ENCODE assay signal across 10 cellular contexts in the genomic region with DNA sequence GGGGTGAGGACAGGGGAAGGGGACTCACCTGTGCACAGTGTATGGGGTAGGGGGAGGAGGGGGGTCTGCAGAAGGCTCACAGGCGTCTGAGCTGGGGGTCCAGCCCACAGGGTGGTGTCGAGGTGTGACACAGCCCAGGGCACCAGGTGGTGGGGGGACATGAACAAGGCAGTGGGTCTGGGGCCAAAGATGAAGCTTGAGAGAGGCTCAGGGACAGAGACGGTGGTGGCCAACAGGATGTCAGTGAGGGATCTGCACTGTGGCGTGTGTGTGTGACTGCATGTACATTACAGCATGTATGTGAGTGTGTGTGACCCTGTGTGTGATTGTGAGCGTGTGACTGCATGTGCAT. TPM values are rescaled to one million over a fixed set of nuclear protein-coding genes. Genes with fewer than 3 reads are reported as not detected.
DNase-seq lines count a peak whose midpoint lies in the region; ATAC-seq and TF ChIP-seq lines count a peak whose summit lies in the region.
"Had no signal": no experiment of that assay in that cellular context is flagged by ENCODE, and none has a peak within 500 bp of the region (broad histone marks: within the 10 kb centered on the region; RNA-seq: fewer than 3 reads in every experiment).

No MANE protein-coding gene starts in this region.

- no peak overlapping the region for H3K27ac Mint-ChIP-seq in activated naive CD8-positive, alpha-beta T cell treated with anti-CD3 and anti-CD28 coated beads, Interleukin-2, amount 10 ng/mL, durations not matched to agents 7 days and 5 days
- H3K27ac Mint-ChIP-seq in stimulated activated naive B cell treated with anti-CD40 and anti-IgM and Interleukin-4, amounts not matched to agents 10 μg/mL and 1 μg/mL and 100 μg/mL, for 72 hours, result no peak overlapping the region

- TF ChIP-seq EP300 in SK-N-SH (IDR thresholded peaks at IDR 0.05; ENCODE audit: borderline replicate concordance in 1 of 2, low read depth in 1 of 2, low read length in 1 of 2), result no peak

- H3K4me3 ChIP-seq in SK-N-SH (ENCODE audit: low read depth in 2 of 2, low read length in 1 of 2) (peak overlapping the region; percentile 52 to 61; a peak in 1 of 4 replicates), iPS-20b (ENCODE audit: low read length) (peak overlapping the region; percentile 92)

- H3K9me3 ChIP-seq in SK-N-SH, result no peaks in the 10 kb centered on the region
- no peaks in the 10 kb centered on the region for H3K9me3 ChIP-seq in iPS-20b (ENCODE audit: insufficient read depth, low read depth, low read length)

- no peaks in the 10 kb centered on the region for H3F3A ChIP-seq in SK-N-SH (replicated peaks; ENCODE audit: insufficient read depth)

- H3K9me2 ChIP-seq in SK-N-SH, result no peaks in the 10 kb centered on the region

- H3K9me3 Mint-ChIP-seq in activated naive CD8-positive, alpha-beta T cell treated with anti-CD3 and anti-CD28 coated beads, Interleukin-2, amount 10 ng/mL, durations not matched to agents 7 days and 5 days, result peaks cover 1% of the 10 kb centered on the region
- peaks cover 0 to 2% of the 10 kb centered on the region in 2 donors for H3K9me3 Mint-ChIP-seq in stimulated activated naive B cell treated with anti-CD40 and anti-IgM and Interleukin-4, amounts not matched to agents 10 μg/mL and 1 μg/mL and 100 μg/mL, for 72 hours

- TF ChIP-seq RAD21 in SK-N-SH (IDR thresholded peaks at IDR 0.05; ENCODE audit: low read length), result no peak

- no peak overlapping the region for H3K9ac ChIP-seq in SK-N-SH
- H3K9ac ChIP-seq in iPS-20b (ENCODE audit: low read depth, low read length), result peak overlapping the region; percentile 84

- DNase-seq in SK-N-SH (no peak), NCI-H1930 (lab: John Stamatoyannopoulos, UW) (no peak), NCI-H1092 treated with DMSO at 0.1 percent for 48 hours (lab: John Stamatoyannopoulos, UW) (no peak)
- DNase-seq in activated naive CD8-positive, alpha-beta T cell treated with anti-CD3 and anti-CD28 coated beads, Interleukin-2, amount 10 ng/mL, durations not matched to agents 7 days and 5 days, result no peak
- no peak for DNase-seq in stimulated activated naive B cell treated with anti-CD40 and anti-IgM and Interleukin-4, amounts not matched to agents 10 μg/mL and 1 μg/mL and 100 μg/mL, for 72 hours
- DNase-seq: NCI-H2081 treated with DMSO at 0.1 percent for 48 hours had no signal

- H4K20me1 ChIP-seq in SK-N-SH (ENCODE audit: insufficient read depth), result no peaks in the 10 kb centered on the region

- H3K27ac ChIP-seq in SK-N-SH (ENCODE audit: low read depth in 2 of 2, low read length in 1 of 2), result no peak overlapping the region; a peak in 1 of 4 replicates
- peak overlapping the region; percentile 78 for H3K27ac ChIP-seq in iPS-20b (ENCODE audit: low read length)
- H3K27ac ChIP-seq: 22Rv1 had no signal

- H3K36me3 ChIP-seq in SK-N-SH (replicated peaks in 1 of 2; ENCODE audit: control insufficient read depth in 1 of 2, insufficient read depth in 2 of 2, low read length in 1 of 2) (no peaks in the 10 kb centered on the region), iPS-20b (ENCODE audit: insufficient read depth, low read depth, low read length) (peaks cover 5% of the 10 kb centered on the region; the same call in 1 of the 2 replicates)

- H3K36me3 Mint-ChIP-seq in activated naive CD8-positive, alpha-beta T cell treated with anti-CD3 and anti-CD28 coated beads, Interleukin-2, amount 10 ng/mL, durations not matched to agents 7 days and 5 days, result no peaks in the 10 kb centered on the region
- H3K36me3 Mint-ChIP-seq in stimulated activated naive B cell treated with anti-CD40 and anti-IgM and Interleukin-4, amounts not matched to agents 10 μg/mL and 1 μg/mL and 100 μg/mL, for 72 hours, result peaks cover 3 to 4% of the 10 kb centered on the region in 2 donors

- peaks cover 0 to 5% of the 10 kb centered on the region in 2 experiments; a peak in 2 of 4 replicates for H3K4me1 ChIP-seq in SK-N-SH (ENCODE audit: control insufficient read depth in 1 of 2, insufficient read depth in 2 of 2, low read depth in 1 of 2, low read length in 1 of 2)
- H3K4me1 ChIP-seq in iPS-20b (ENCODE audit: insufficient read depth, low read length), result peaks cover 18% of the 10 kb centered on the region; the same call in 1 of the 2 replicates

- H3K27me3 ChIP-seq in SK-N-SH (ENCODE audit: insufficient read depth) (no peaks in the 10 kb centered on the region), iPS-20b (ENCODE audit: insufficient read depth, low read length) (no peaks in the 10 kb centered on the region)

- H3K27me3 Mint-ChIP-seq in activated naive CD8-positive, alpha-beta T cell treated with anti-CD3 and anti-CD28 coated beads, Interleukin-2, amount 10 ng/mL, durations not matched to agents 7 days and 5 days, result peaks cover 12% of the 10 kb centered on the region
- H3K27me3 Mint-ChIP-seq in stimulated activated naive B cell treated with anti-CD40 and anti-IgM and Interleukin-4, amounts not matched to agents 10 μg/mL and 1 μg/mL and 100 μg/mL, for 72 hours, result peaks cover 36 to 52% of the 10 kb centered on the region in 2 donors

- WGBS in SK-N-SH (ENCODE audit: low lambda C conversion rate), result 70% methylated on average over 5 of the region's 5 CpGs

- CTCF ChIA-PET in SK-N-SH (lab: Yijun Ruan, JAX), result interaction anchor here (0.7 kb wide), 1 partner anchor 29 kb away, joined by 3 read pairs; no protein-coding TSS in a partner anchor

- peak overlapping the region; percentile 48 for H3K4me3 Mint-ChIP-seq in activated naive CD8-positive, alpha-beta T cell treated with anti-CD3 and anti-CD28 coated beads, Interleukin-2, amount 10 ng/mL, durations not matched to agents 7 days and 5 days
- peak overlapping the region; percentile 20 to 36 for H3K4me3 Mint-ChIP-seq in stimulated activated naive B cell treated with anti-CD40 and anti-IgM and Interleukin-4, amounts not matched to agents 10 μg/mL and 1 μg/mL and 100 μg/mL, for 72 hours

- H2AFZ ChIP-seq in SK-N-SH (ENCODE audit: low read depth), result no peak overlapping the region; the same call in 1 of the 2 replicates

- POLR2A ChIA-PET in SK-N-SH (lab: Yijun Ruan, JAX), result no interaction called here
- POLR2A ChIA-PET in activated naive CD8-positive, alpha-beta T cell treated with anti-CD3 and anti-CD28 coated beads, Interleukin-2, amount 10 ng/mL, durations not matched to agents 7 days and 5 days (lab: Charles Lee), result no interaction called here

- H3K4me2 ChIP-seq in SK-N-SH, result peak overlapping the region; percentile 79

- peaks cover 21% of the 10 kb centered on the region for H3K4me1 Mint-ChIP-seq in activated naive CD8-positive, alpha-beta T cell treated with anti-CD3 and anti-CD28 coated beads, Interleukin-2, amount 10 ng/mL, durations not matched to agents 7 days and 5 days
- peaks cover 18 to 29% of the 10 kb centered on the region in 2 donors for H3K4me1 Mint-ChIP-seq in stimulated activated naive B cell treated with anti-CD40 and anti-IgM and Interleukin-4, amounts not matched to agents 10 μg/mL and 1 μg/mL and 100 μg/mL, for 72 hours

- no peaks in the 10 kb centered on the region for H3K79me2 ChIP-seq in SK-N-SH (ENCODE audit: insufficient read depth)

- TF ChIP-seq CTCF in SK-N-SH (IDR thresholded peaks at IDR 0.05), result no peak

- ATAC-seq in SK-N-SH treated with all-trans-retinoic acid at 6 μM for 48 hours (no peak), HG02870 (IDR thresholded peaks at IDR 0.05; ENCODE audit: unreplicated experiment) (no peak)
- ATAC-seq in activated naive CD8-positive, alpha-beta T cell treated with anti-CD3 and anti-CD28 coated beads, Interleukin-2, amount 10 ng/mL, durations not matched to agents 7 days and 5 days (ENCODE audit: low read depth), result no peak
- ATAC-seq in stimulated activated naive B cell treated with anti-CD40 and anti-IgM and Interleukin-4, amounts not matched to agents 10 μg/mL and 1 μg/mL and 100 μg/mL, for 72 hours (replicated peaks), result no peak

TF ChIP-seq in SK-N-SH, 30 proteins besides CTCF, POLR2A, EP300 and RAD21 (continues in another document):
- TF ChIP-seq TEAD4 (IDR thresholded peaks at IDR 0.05; ENCODE audit: borderline replicate concordance, insufficient read depth) (no peak), MAX (IDR thresholded peaks at IDR 0.05; ENCODE audit: low read depth) (no peak), SMC3 (IDR thresholded peaks at IDR 0.05; ENCODE audit: low read depth, low read length) (no peak)

TF ChIP-seq in SK-N-SH treated with all-trans-retinoic acid at 6 μM for 48 hours, 23 proteins besides CTCF, POLR2A, EP300 and RAD21 (continues in another document):
- TF ChIP-seq CREB5 (CRISPR knock-in tag; IDR thresholded peaks at IDR 0.05; ENCODE audit: low read depth) (no peak), ISL1 (CRISPR knock-in tag; IDR thresholded peaks at IDR 0.05) (no peak)

RNA-seq across cellular contexts. Expression of gene ADAMTS10, which starts 1.7 kb away (rescaled TPM):
- 3.6 and 5.9 TPM in 2 replicates for polyA plus RNA-seq in SK-N-SH (2012; rRNA removed)
- 0.84 and 1.7 TPM in 2 replicates for polyA plus RNA-seq in SK-N-SH (2012; cell fraction: cytosol; rRNA removed)
- 43.3 and 50.0 TPM in 2 replicates for polyA plus RNA-seq in SK-N-SH (2012; cell fraction: nucleus; rRNA removed)
- 10 to 100 TPM; 40.3 to 41.3 TPM for total RNA-seq in activated naive CD8-positive, alpha-beta T cell treated with anti-CD3 and anti-CD28 coated beads, Interleukin-2, amount 10 ng/mL, durations not matched to agents 7 days and 5 days

RNA-seq across cellular contexts. Expression of gene NFILZ, which starts 21.6 kb away (rescaled TPM):
- not detected in 2 replicates for polyA plus RNA-seq in SK-N-SH (2012; rRNA removed)
- polyA plus RNA-seq in SK-N-SH (2012; cell fraction: cytosol; rRNA removed), result not detected in 2 replicates
- not detected in 2 replicates for polyA plus RNA-seq in SK-N-SH (2012; cell fraction: nucleus; rRNA removed)
- not detected for total RNA-seq in activated naive CD8-positive, alpha-beta T cell treated with anti-CD3 and anti-CD28 coated beads, Interleukin-2, amount 10 ng/mL, durations not matched to agents 7 days and 5 days

RNA-seq across cellular contexts. Expression of gene MYO1F, which starts 31.6 kb away (rescaled TPM):
- polyA plus RNA-seq in SK-N-SH (2012; rRNA removed), result 0.24 and 0.51 TPM in 2 replicates
- polyA plus RNA-seq in SK-N-SH (2012; cell fraction: cytosol; rRNA removed), result 0.14 and 0.21 TPM in 2 replicates
- polyA plus RNA-seq in SK-N-SH (2012; cell fraction: nucleus; rRNA removed), result 0.45 and 0.69 TPM in 2 replicates
- 100 to 1,000 TPM; 306 to 332 TPM for total RNA-seq in activated naive CD8-positive, alpha-beta T cell treated with anti-CD3 and anti-CD28 coated beads, Interleukin-2, amount 10 ng/mL, durations not matched to agents 7 days and 5 days
